In genomic region chr1:203911806-203912205, GRCh38 we compare ENCODE assay signal across 18 cellular contexts.
"Had no signal": no experiment of that assay in that cellular context is flagged by ENCODE, and none has a peak within 500 bp of the region (broad histone marks: within the 10 kb centered on the region; RNA-seq: fewer than 3 reads in every experiment).

No MANE protein-coding gene starts in this region.

- H3K4me1 Mint-ChIP-seq: immature natural killer cell; naive thymus-derived CD8-positive, alpha-beta T cell had no signal

- H3K9me3 ChIP-seq: neutrophil, tibial artery, vagina had no signal

- H3K27me3 ChIP-seq: cardiac muscle cell, neutrophil, vagina had no signal

- H3K4me1 ChIP-seq: tibial artery, vagina had no signal

- FAIRE-seq: colon had no signal

- H3K27ac Mint-ChIP-seq: activated naive CD4-positive, alpha-beta T cell treated with anti-CD3 and anti-CD28 coated beads, Interleukin-2, amount 50 U/mL, for 72 hours; immature natural killer cell; naive thymus-derived CD8-positive, alpha-beta T cell had no signal

- DNase-seq: activated CD4-positive, alpha-beta T cell treated with anti-CD3 and anti-CD28 coated beads, Interleukin-2, amount 50 U/mL, for 4 hours; activated effector memory CD4-positive, alpha-beta T cell treated with anti-CD3 and anti-CD28 coated beads, Interleukin-2, amount 50 U/mL, for 16 hours; activated T-cell treated with anti-CD3 and anti-CD28 coated beads, Interleukin-2, amount 50 U/mL, for 1 hour; effector CD8-positive, alpha-beta T cell; glutamatergic neuron; immature natural killer cell; left cardiac atrium; naive thymus-derived CD8-positive, alpha-beta T cell; posterior cingulate gyrus; tibial artery had no signal

- H3K4me3 Mint-ChIP-seq: immature natural killer cell; naive thymus-derived CD8-positive, alpha-beta T cell had no signal

- ATAC-seq: activated CD4-positive, CD25-positive, alpha-beta regulatory T cell treated with anti-CD3 and anti-CD28 coated beads, Interleukin-2, amount 50 U/mL, for 24 hours; activated naive CD4-positive, alpha-beta T cell treated with anti-CD3 and anti-CD28 coated beads, Interleukin-2, amount 50 U/mL, for 72 hours; left cardiac atrium; naive thymus-derived CD8-positive, alpha-beta T cell had no signal

- H3K27ac ChIP-seq: cardiac muscle cell, neutrophil, skin epidermis, tibial artery, vagina had no signal

- H3K36me3 ChIP-seq: cardiac muscle cell, neutrophil, tibial artery, vagina had no signal

- H3K9me3 Mint-ChIP-seq: activated naive CD4-positive, alpha-beta T cell treated with anti-CD3 and anti-CD28 coated beads, Interleukin-2, amount 50 U/mL, for 72 hours; immature natural killer cell; naive thymus-derived CD8-positive, alpha-beta T cell had no signal

- H3K36me3 Mint-ChIP-seq: activated naive CD4-positive, alpha-beta T cell treated with anti-CD3 and anti-CD28 coated beads, Interleukin-2, amount 50 U/mL, for 72 hours; immature natural killer cell; naive thymus-derived CD8-positive, alpha-beta T cell had no signal

- H3K4me3 ChIP-seq: cardiac muscle cell, lung, skin epidermis, tibial artery, vagina had no signal
